In the genomic region with DNA sequence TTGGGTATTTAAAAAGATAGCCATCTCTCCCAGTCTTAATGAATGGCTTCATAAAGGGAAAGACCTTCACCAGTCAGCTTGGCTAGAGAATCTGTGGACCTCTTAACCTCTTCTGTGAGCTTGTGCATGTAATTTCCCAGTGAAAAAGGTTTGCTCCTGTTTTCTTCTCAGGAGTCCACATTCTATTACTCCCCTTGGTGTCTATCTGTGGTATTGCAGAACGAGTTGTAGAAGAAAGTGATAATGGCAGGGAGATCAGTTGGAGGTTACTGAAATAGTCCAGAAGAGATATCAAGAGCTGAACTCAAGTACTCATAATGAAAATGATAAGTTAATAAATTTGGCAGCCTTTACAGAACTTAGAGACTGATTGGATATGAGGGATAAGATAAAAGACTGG, we compare ENCODE assay signal across 14 cellular contexts. TPM values are rescaled to one million over a fixed set of nuclear protein-coding genes. Genes with fewer than 3 reads are reported as not detected.
DNase-seq lines count a peak whose midpoint lies in the region; TF ChIP-seq lines count a peak whose summit lies in the region.
"Had no signal": no experiment of that assay in that cellular context is flagged by ENCODE, and none has a peak within 500 bp of the region (broad histone marks: within the 10 kb centered on the region; RNA-seq: fewer than 3 reads in every experiment).

No MANE protein-coding gene starts in this region.

- H3K36me3 ChIP-seq in MM.1S (replicated peaks; ENCODE audit: insufficient read depth, low read length): no peaks in the 10 kb centered on the region
- peaks cover 0 to 2% of the 10 kb centered on the region in 2 donors for H3K36me3 ChIP-seq in neuronal stem cell (replicated peaks in 1 of 2; ENCODE audit: control insufficient read depth in 2 of 2, insufficient read depth in 2 of 2, low read length in 2 of 2)
- H3K36me3 ChIP-seq: gastroesophageal sphincter, sigmoid colon, uterus had no signal

- no peak overlapping the region for H2BK15ac ChIP-seq in neuronal stem cell (ENCODE audit: low read length)

- H3K23ac ChIP-seq in neuronal stem cell (ENCODE audit: low read depth, low read length, poor library complexity): no peak overlapping the region

- H3F3A ChIP-seq in MM.1S (ENCODE audit: insufficient read depth, low read length): no peaks in the 10 kb centered on the region

- peak; percentile 39 for TF ChIP-seq CTCF in MM.1S (IDR thresholded peaks at IDR 0.05; ENCODE audit: low read length)
- no peak for TF ChIP-seq CTCF in foreskin fibroblast (IDR thresholded peaks at IDR 0.05; ENCODE audit: low read depth, low read length)

- H4K8ac ChIP-seq in neuronal stem cell (ENCODE audit: low read depth, low read length): no peak overlapping the region

- WGBS in neuronal stem cell (ENCODE audit: extremely low coverage in 2 of 2, insufficient read length in 2 of 2, insufficient replicate concordance in 1 of 2), 2 donors: no CpG with 5 or more reads among the region's 1 CpG

- H2BK120ac ChIP-seq in neuronal stem cell (ENCODE audit: low read depth, low read length): no peak overlapping the region

- no peak overlapping the region for H2BK5ac ChIP-seq in neuronal stem cell (ENCODE audit: low read length)

- no peak overlapping the region for H3K27ac ChIP-seq in MM.1S (ENCODE audit: low read length)
- H3K27ac ChIP-seq in neuronal stem cell (replicated peaks; ENCODE audit: low read length): no peak overlapping the region
- H3K27ac ChIP-seq: gastroesophageal sphincter, sigmoid colon, uterus had no signal

- H3K18ac ChIP-seq in neuronal stem cell (ENCODE audit: low read length): no peak overlapping the region

- H4K20me1 ChIP-seq in MM.1S (ENCODE audit: insufficient read depth, low read length): no peaks in the 10 kb centered on the region

- DNase-seq in NCI-H748 (lab: John Stamatoyannopoulos, UW; ENCODE audit: unreplicated experiment) (peak; percentile 21), NCI-H748 treated with DMSO at 0.1 percent for 48 hours (lab: John Stamatoyannopoulos, UW) (no peak), MM.1S (no peak), cerebellar cortex (ENCODE audit: low spot score) (peak; percentile 9), neuronal stem cell (ENCODE audit: low spot score) (no peak), NCI-H2196 (lab: John Stamatoyannopoulos, UW; ENCODE audit: unreplicated experiment) (no peak), NCI-H345 treated with DMSO at 0.1 percent for 48 hours (lab: John Stamatoyannopoulos, UW; ENCODE audit: unreplicated experiment) (no peak), foreskin fibroblast (no peak)
- DNase-seq: activated CD4-positive, alpha-beta T cell treated with anti-CD3 and anti-CD28 coated beads for 36 hours; activated naive CD4-positive, alpha-beta T cell treated with anti-CD3 and anti-CD28 coated beads for 36 hours; NCI-H1436; sigmoid colon; uterus had no signal

- H3K4me3 ChIP-seq in MM.1S (ENCODE audit: low read length): no peak overlapping the region
- no peak overlapping the region for H3K4me3 ChIP-seq in neuronal stem cell (ENCODE audit: low read length in 2 of 2)
- no peak overlapping the region for H3K4me3 ChIP-seq in foreskin fibroblast (ENCODE audit: low read depth in 1 of 2, low read length in 2 of 2)
- H3K4me3 ChIP-seq: gastroesophageal sphincter, sigmoid colon, uterus had no signal

- no peak overlapping the region for H3K4ac ChIP-seq in neuronal stem cell (ENCODE audit: low read length)

- no peaks in the 10 kb centered on the region for H3K79me2 ChIP-seq in MM.1S (ENCODE audit: low read length)

- H3K27me3 ChIP-seq in MM.1S (replicated peaks; ENCODE audit: insufficient read depth, low read length) (no peaks in the 10 kb centered on the region), neuronal stem cell (ENCODE audit: control insufficient read depth in 3 of 3, insufficient read depth in 3 of 3, low read depth in 1 of 3, low read length in 3 of 3) (no peaks in the 10 kb centered on the region)
- H3K27me3 ChIP-seq: sigmoid colon, uterus had no signal

- no peak overlapping the region for H2AFZ ChIP-seq in MM.1S (ENCODE audit: low read length)
- H2AFZ ChIP-seq in neuronal stem cell (ENCODE audit: low read length): peak overlapping the region; percentile 29

- H3K9me3 ChIP-seq in MM.1S (replicated peaks; ENCODE audit: insufficient read depth, low read length) (no peaks in the 10 kb centered on the region), neuronal stem cell (replicated peaks in 1 of 2; ENCODE audit: control insufficient read depth in 2 of 2, insufficient read depth in 1 of 2, low read depth in 1 of 2, low read length in 2 of 2) (peaks cover 0 to 13% of the 10 kb centered on the region in 2 donors)
- H3K9me3 ChIP-seq: uterus had no signal

- H2AK5ac ChIP-seq in neuronal stem cell (ENCODE audit: low read depth, low read length): no peak overlapping the region

- no peak overlapping the region for H3K14ac ChIP-seq in neuronal stem cell (ENCODE audit: low read length)

- H3K9me2 ChIP-seq in MM.1S (replicated peaks; ENCODE audit: insufficient read depth, low read length): no peaks in the 10 kb centered on the region

- H3K9ac ChIP-seq in MM.1S (ENCODE audit: low read length): no peak overlapping the region
- H3K9ac ChIP-seq in neuronal stem cell (ENCODE audit: low read depth, low read length, poor library complexity): no peak overlapping the region

- H3K4me2 ChIP-seq in MM.1S (ENCODE audit: low read depth, low read length): no peak overlapping the region
- H3K4me2 ChIP-seq in neuronal stem cell (ENCODE audit: insufficient read depth, low read length, poor library complexity, severe bottlenecking): no peak overlapping the region

- H4K91ac ChIP-seq in neuronal stem cell (ENCODE audit: low read depth, low read length, poor library complexity): no peak overlapping the region

- H3K79me1 ChIP-seq in neuronal stem cell (ENCODE audit: low read depth, low read length): no peaks in the 10 kb centered on the region

- no peak overlapping the region for H2BK12ac ChIP-seq in neuronal stem cell (ENCODE audit: low read length)

- no peaks in the 10 kb centered on the region for H3K4me1 ChIP-seq in MM.1S (ENCODE audit: low read length)
- no peaks in the 10 kb centered on the region for H3K4me1 ChIP-seq in neuronal stem cell (ENCODE audit: control insufficient read depth in 2 of 2, insufficient read depth in 1 of 2, low read depth in 1 of 2, low read length in 2 of 2)
- H3K4me1 ChIP-seq: gastroesophageal sphincter, sigmoid colon, uterus had no signal

RNA-seq across cellular contexts. Expression of gene VAMP7, which starts 16.5 kb away (rescaled TPM):
- polyA plus RNA-seq in neuronal stem cell (2013, experiment 1 of 2): 22.5 TPM
- polyA plus RNA-seq in neuronal stem cell (2013, experiment 2 of 2): 21.7 TPM

Comparison
In these comparisons a context has a peak if more than half of its experiments do, and no peak if none do; other contexts are left out.
1. DNase-seq: peak in NCI-H748 (single experiment) and cerebellar cortex (single experiment); none in NCI-H748 treated with DMSO at 0.1 percent for 48 hours (single experiment), MM.1S (single experiment), neuronal stem cell (single experiment), NCI-H2196 (single experiment), NCI-H345 treated with DMSO at 0.1 percent for 48 hours (single experiment) and foreskin fibroblast (0 of 2).